In genomic region chr16:23642246-23642774, GRCh38 we compare ENCODE assay signal across 8 cellular contexts. TPM values are rescaled to one million over a fixed set of nuclear protein-coding genes. Genes with fewer than 3 reads are reported as not detected.
DNase-seq lines count a peak whose midpoint lies in the region; ATAC-seq and TF ChIP-seq lines count a peak whose summit lies in the region.

No MANE protein-coding gene starts in this region.

- TF ChIP-seq CTCF in MM.1S (IDR thresholded peaks at IDR 0.05; ENCODE audit: low read length) (no peak), nephron progenitor cell (IDR thresholded peaks at IDR 0.05) (no peak)

- peaks cover 51 to 66% (median 60%) of the 10 kb centered on the region in 11 experiments for H3K36me3 ChIP-seq in BLaER1 treated with 17β-estradiol and CSF1 and Interleukin-3, amounts not matched to agents 10 nM and 100 nM
- no peaks in the 10 kb centered on the region for H3K36me3 ChIP-seq in MM.1S (replicated peaks; ENCODE audit: insufficient read depth, low read length)
- peaks cover 0 to 7% of the 10 kb centered on the region in 2 donors for H3K36me3 ChIP-seq in duodenal mucosa (ENCODE audit: control insufficient read depth in 1 of 2, insufficient read depth in 2 of 2, low read length in 2 of 2)

- H3K4me1 Mint-ChIP-seq in nephron progenitor cell: peaks cover 29% of the 10 kb centered on the region

- peaks cover 0 to 3% (median 0%) of the 10 kb centered on the region in 11 experiments; a peak in 2 of 22 replicates for H3K9me3 ChIP-seq in BLaER1 treated with 17β-estradiol and CSF1 and Interleukin-3, amounts not matched to agents 10 nM and 100 nM (replicated peaks in 1 of 11)
- H3K9me3 ChIP-seq in MM.1S (replicated peaks; ENCODE audit: insufficient read depth, low read length) (no peaks in the 10 kb centered on the region), duodenal mucosa (ENCODE audit: control insufficient read depth in 1 of 2, low read length in 2 of 2) (no peaks in the 10 kb centered on the region)

- DNase-seq in MM.1S (no peak), nephron progenitor cell (no peak), NCI-H1930 (lab: John Stamatoyannopoulos, UW) (no peak), left colon (no peak)

- H3K27ac ChIP-seq in BLaER1 treated with 17β-estradiol and CSF1 and Interleukin-3, amounts not matched to agents 10 nM and 100 nM: peak overlapping the region; percentile 71 to 96 (median 92); a peak in 20 of 22 replicates
- H3K27ac ChIP-seq in MM.1S (ENCODE audit: low read length): no peak overlapping the region
- H3K27ac ChIP-seq in duodenal mucosa (ENCODE audit: low read depth, low read length): no peak overlapping the region

- H3K9me2 ChIP-seq in MM.1S (replicated peaks; ENCODE audit: insufficient read depth, low read length): no peaks in the 10 kb centered on the region

- peaks cover 13% of the 10 kb centered on the region for H3K9me3 Mint-ChIP-seq in nephron progenitor cell

- no peaks in the 10 kb centered on the region; the same call in 1 of the 2 replicates for H3F3A ChIP-seq in MM.1S (ENCODE audit: insufficient read depth, low read length)

- H3K4me2 ChIP-seq in BLaER1 treated with 17β-estradiol and CSF1 and Interleukin-3, amounts not matched to agents 10 nM and 100 nM: peak overlapping the region; percentile 77 to 96 (median 88)
- peak overlapping the region; percentile 64; the same call in 1 of the 2 replicates for H3K4me2 ChIP-seq in MM.1S (ENCODE audit: low read depth, low read length)

- intact Hi-C loops in left colon (cut with DNase I, micrococcal nuclease): no loop called here

- H2AFZ ChIP-seq in MM.1S (ENCODE audit: low read length): no peak overlapping the region

- peak overlapping the region; percentile 99 for H3K4me3 Mint-ChIP-seq in nephron progenitor cell

- peaks cover 25 to 34% (median 26%) of the 10 kb centered on the region in 10 experiments for H3K4me1 ChIP-seq in BLaER1 treated with 17β-estradiol and CSF1 and Interleukin-3, amounts not matched to agents 10 nM and 100 nM
- H3K4me1 ChIP-seq in MM.1S (ENCODE audit: low read length) (0 out of 2 replicates have a peak, but pooled peaks cover 2% of the 10 kb centered on the region), duodenal mucosa (ENCODE audit: control insufficient read depth in 1 of 2, insufficient read depth in 2 of 2, low read length in 2 of 2) (peaks cover 18 to 21% of the 10 kb centered on the region in 2 donors)

- peaks cover 59% of the 10 kb centered on the region for H3K79me2 ChIP-seq in MM.1S (ENCODE audit: low read length)

- H3K27ac Mint-ChIP-seq in nephron progenitor cell: peak overlapping the region; percentile 99

- peak overlapping the region; percentile 88 to 96 (median 94) for H3K9ac ChIP-seq in BLaER1 treated with 17β-estradiol and CSF1 and Interleukin-3, amounts not matched to agents 10 nM and 100 nM
- H3K9ac ChIP-seq in MM.1S (ENCODE audit: low read length) (no peak overlapping the region; the same call in 1 of the 2 replicates), duodenal mucosa (ENCODE audit: low read depth in 1 of 2, low read length in 2 of 2) (peak overlapping the region; percentile 69 to 97)

- peaks cover 33% of the 10 kb centered on the region for H3K36me3 Mint-ChIP-seq in nephron progenitor cell (ENCODE audit: low read depth)

- no peaks in the 10 kb centered on the region for H3K27me3 ChIP-seq in BLaER1 treated with 17β-estradiol and CSF1 and Interleukin-3, amounts not matched to agents 10 nM and 100 nM
- no peaks in the 10 kb centered on the region for H3K27me3 ChIP-seq in MM.1S (replicated peaks; ENCODE audit: insufficient read depth, low read length)
- no peaks in the 10 kb centered on the region for H3K27me3 ChIP-seq in duodenal mucosa (ENCODE audit: control insufficient read depth in 1 of 2, insufficient read depth in 2 of 2, low read length in 2 of 2)

- ATAC-seq in GM19455 (IDR thresholded peaks at IDR 0.05; ENCODE audit: unreplicated experiment): no peak
- ATAC-seq in GM18511 (IDR thresholded peaks at IDR 0.05; ENCODE audit: unreplicated experiment): no peak
- no peak for ATAC-seq in left colon

- peak overlapping the region; percentile 71 to 97 (median 90) for H3K4me3 ChIP-seq in BLaER1 treated with 17β-estradiol and CSF1 and Interleukin-3, amounts not matched to agents 10 nM and 100 nM
- H3K4me3 ChIP-seq in MM.1S (ENCODE audit: low read length) (peak overlapping the region; percentile 90), duodenal mucosa (ENCODE audit: low read depth in 1 of 2, low read length in 2 of 2) (peak overlapping the region; percentile 83 to 98)

- H3K27me3 Mint-ChIP-seq in nephron progenitor cell (ENCODE audit: low read depth, poor library complexity): no peaks in the 10 kb centered on the region

- H4K20me1 ChIP-seq in BLaER1 treated with 17β-estradiol and CSF1 and Interleukin-3, amounts not matched to agents 10 nM and 100 nM: peaks cover 3 to 31% (median 11%) of the 10 kb centered on the region in 11 experiments; a peak in 13 of 22 replicates
- H4K20me1 ChIP-seq in MM.1S (ENCODE audit: insufficient read depth, low read length): no peaks in the 10 kb centered on the region

RNA-seq across cellular contexts. Expression of gene DCTN5, which starts 1.0 kb away (rescaled TPM):
- 10 to 100 TPM; 78.7 to 81.3 TPM for total RNA-seq in left colon

RNA-seq across cellular contexts. Expression of gene PALB2, which starts 1.2 kb away (rescaled TPM):
- total RNA-seq in left colon: 1 to 10 TPM; 6.8 to 8.9 TPM

RNA-seq across cellular contexts. Expression of gene PLK1, which starts 36.4 kb away (rescaled TPM):
- total RNA-seq in left colon: 10 to 100 TPM in 1 of 2 donors, 1 to 10 TPM in 1; 6.6 to 15.6 TPM

RNA-seq across cellular contexts. Expression of gene NDUFAB1, which starts 46.2 kb away (rescaled TPM):
- total RNA-seq in left colon: 100 to 1,000 TPM; 100 to 136 TPM

Comparison
In these comparisons a context has a peak if more than half of its experiments do, and no peak if none do; other contexts are left out.
1. H3K27ac ChIP-seq: peak in BLaER1 treated with 17β-estradiol and CSF1 and Interleukin-3, amounts not matched to agents 10 nM and 100 nM (11 of 11); none in MM.1S (single experiment) and duodenal mucosa (single experiment).
2. Peak in every context shown above with its lines, with median percentiles within 50 percentile points of each other: H3K4me3 ChIP-seq.